1 cellular context compared by ENCODE assay signal in genomic region chr2:68594674-68595492, GRCh38.
A peak's percentile ranks its signal among the peaks of the same experiment; 100 is the strongest.
TF ChIP-seq lines count a peak whose summit lies in the region.

No MANE protein-coding gene starts in this region.

TF ChIP-seq in HepG2, 621 proteins besides CTCF, POLR2A, EP300 and RAD21 (continued from another document):
- no peak for TF ChIP-seq STAT6 (CRISPR knock-in tag; IDR thresholded peaks at IDR 0.05; ENCODE audit: borderline replicate concordance)
- no peak for TF ChIP-seq ZNF432 (CRISPR knock-in tag; IDR thresholded peaks at IDR 0.05; ENCODE audit: borderline replicate concordance)
- TF ChIP-seq, protein P1, sequence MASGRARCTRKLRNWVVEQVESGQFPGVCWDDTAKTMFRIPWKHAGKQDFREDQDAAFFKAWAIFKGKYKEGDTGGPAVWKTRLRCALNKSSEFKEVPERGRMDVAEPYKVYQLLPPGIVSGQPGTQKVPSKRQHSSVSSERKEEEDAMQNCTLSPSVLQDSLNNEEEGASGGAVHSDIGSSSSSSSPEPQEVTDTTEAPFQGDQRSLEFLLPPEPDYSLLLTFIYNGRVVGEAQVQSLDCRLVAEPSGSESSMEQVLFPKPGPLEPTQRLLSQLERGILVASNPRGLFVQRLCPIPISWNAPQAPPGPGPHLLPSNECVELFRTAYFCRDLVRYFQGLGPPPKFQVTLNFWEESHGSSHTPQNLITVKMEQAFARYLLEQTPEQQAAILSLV (CRISPR knock-in tag; IDR thresholded peaks at IDR 0.05; ENCODE audit: borderline replicate concordance), result no peak
- TF ChIP-seq TMF1 (CRISPR knock-in tag; IDR thresholded peaks at IDR 0.05; ENCODE audit: low read depth), result no peak
- TF ChIP-seq SOX13 (IDR thresholded peaks at IDR 0.05), result no peak
- TF ChIP-seq SOX13 (CRISPR knock-in tag; conservative IDR thresholded peaks at IDR 0.05 in 1 of 2, IDR thresholded peaks at IDR 0.05 in 1 of 2), result peak in 1 of 2 experiments; percentile 21; a peak in 1 of 4 replicates
- TF ChIP-seq GABPA (IDR thresholded peaks at IDR 0.05; ENCODE audit: low read depth, low read length), result no peak
- peak; percentile 41; the same call in 1 of the 2 replicates for TF ChIP-seq GABPA (CRISPR knock-in tag; IDR thresholded peaks at IDR 0.05; ENCODE audit: low read depth)
- TF ChIP-seq ZC3H4 (CRISPR knock-in tag; IDR thresholded peaks at IDR 0.05; ENCODE audit: borderline replicate concordance), result no peak
- TF ChIP-seq ZNF570 (CRISPR knock-in tag; IDR thresholded peaks at IDR 0.05; ENCODE audit: borderline replicate concordance), result no peak
- no peak for TF ChIP-seq ZNF367 (CRISPR knock-in tag; IDR thresholded peaks at IDR 0.05; ENCODE audit: borderline replicate concordance)
- TF ChIP-seq, protein P2, sequence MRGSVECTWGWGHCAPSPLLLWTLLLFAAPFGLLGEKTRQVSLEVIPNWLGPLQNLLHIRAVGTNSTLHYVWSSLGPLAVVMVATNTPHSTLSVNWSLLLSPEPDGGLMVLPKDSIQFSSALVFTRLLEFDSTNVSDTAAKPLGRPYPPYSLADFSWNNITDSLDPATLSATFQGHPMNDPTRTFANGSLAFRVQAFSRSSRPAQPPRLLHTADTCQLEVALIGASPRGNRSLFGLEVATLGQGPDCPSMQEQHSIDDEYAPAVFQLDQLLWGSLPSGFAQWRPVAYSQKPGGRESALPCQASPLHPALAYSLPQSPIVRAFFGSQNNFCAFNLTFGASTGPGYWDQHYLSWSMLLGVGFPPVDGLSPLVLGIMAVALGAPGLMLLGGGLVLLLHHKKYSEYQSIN (CRISPR knock-in tag; IDR thresholded peaks at IDR 0.05; ENCODE audit: borderline replicate concordance), result no peak
- no peak for TF ChIP-seq ZFAT (CRISPR knock-in tag; conservative IDR thresholded peaks at IDR 0.05)
- no peak for TF ChIP-seq RORA (CRISPR knock-in tag; IDR thresholded peaks at IDR 0.05)
- TF ChIP-seq ZNF292 (CRISPR knock-in tag; IDR thresholded peaks at IDR 0.05; ENCODE audit: borderline replicate concordance, low read depth), result peak; percentile 52; the same call in 1 of the 2 replicates
- no peak for TF ChIP-seq ZSCAN25 (CRISPR knock-in tag; IDR thresholded peaks at IDR 0.05)
- peak; percentile 91; the same call in 1 of the 2 replicates for TF ChIP-seq MEIS2 (CRISPR knock-in tag; IDR thresholded peaks at IDR 0.05)
- 0 out of 2 replicates have a peak, but pooled peaks have one; percentile 17 for TF ChIP-seq ZNF331 (CRISPR knock-in tag; IDR thresholded peaks at IDR 0.05)
- no peak for TF ChIP-seq PHF8 (CRISPR knock-in tag; IDR thresholded peaks at IDR 0.05)
- TF ChIP-seq ARID5B (CRISPR knock-in tag; IDR thresholded peaks at IDR 0.05), result peak; percentile 69
- no peak for TF ChIP-seq ZNF501 (CRISPR knock-in tag; IDR thresholded peaks at IDR 0.05)
- TF ChIP-seq HCFC1 (IDR thresholded peaks at IDR 0.05; ENCODE audit: low read depth, low read length), result no peak
- TF ChIP-seq ZNF790 (CRISPR knock-in tag; IDR thresholded peaks at IDR 0.05; ENCODE audit: borderline replicate concordance), result no peak
- TF ChIP-seq YEATS4 (CRISPR knock-in tag; IDR thresholded peaks at IDR 0.05; ENCODE audit: borderline replicate concordance), result 0 out of 2 replicates have a peak, but pooled peaks have one; percentile 17
TF ChIP-seq in HepG2: peak in this region for 62.
